16 cellular contexts compared by ENCODE assay signal in the genomic region with DNA sequence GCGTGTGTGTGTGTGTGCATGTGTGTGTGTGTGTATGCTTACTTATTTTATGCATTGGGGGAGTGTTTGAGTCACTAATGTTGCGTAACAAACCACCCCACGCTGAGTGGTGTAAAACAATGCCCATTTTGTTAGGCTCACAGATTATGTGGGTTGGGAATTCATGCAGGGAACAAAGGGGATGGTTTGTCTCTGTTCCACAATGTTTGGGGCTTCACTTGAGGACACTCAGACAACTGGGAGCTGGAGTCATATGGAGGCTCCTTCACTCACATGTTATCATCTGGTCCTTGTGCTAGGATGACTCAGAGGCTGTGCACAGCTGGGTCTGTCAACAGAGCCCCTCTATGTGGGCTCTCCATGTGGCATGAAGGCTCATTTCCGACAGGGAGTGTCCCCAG. TPM values are rescaled to one million over a fixed set of nuclear protein-coding genes. Genes with fewer than 3 reads are reported as not detected.
DNase-seq lines count a peak whose midpoint lies in the region; ATAC-seq and TF ChIP-seq lines count a peak whose summit lies in the region.
"Had no signal": no experiment of that assay in that cellular context is flagged by ENCODE, and none has a peak within 500 bp of the region (broad histone marks: within the 10 kb centered on the region; RNA-seq: fewer than 3 reads in every experiment).

No MANE protein-coding gene starts in this region.

- no peaks in the 10 kb centered on the region for H3K9me3 ChIP-seq in ectodermal cell (ENCODE audit: control insufficient read depth, low read length)
- H3K9me3 ChIP-seq in tibial nerve = peaks cover 0 to 3% (median 0%) of the 10 kb centered on the region in 4 donors
- H3K9me3 ChIP-seq: adrenal gland, esophagus muscularis mucosa, stomach had no signal

- peaks cover 12% of the 10 kb centered on the region for H3K4me1 ChIP-seq in ectodermal cell (ENCODE audit: control insufficient read depth, insufficient read depth, low read length)
- H3K4me1 ChIP-seq in tibial nerve = peaks cover 0 to 13% (median 6%) of the 10 kb centered on the region in 4 donors
- H3K4me1 ChIP-seq: adrenal gland, esophagus muscularis mucosa, stomach had no signal

- no peak for ATAC-seq in HG03520 (IDR thresholded peaks at IDR 0.05; ENCODE audit: unreplicated experiment)
- ATAC-seq in HG03175 (IDR thresholded peaks at IDR 0.05; ENCODE audit: unreplicated experiment) = no peak
- ATAC-seq in HG02642 (IDR thresholded peaks at IDR 0.05; ENCODE audit: poor library complexity, unreplicated experiment) = no peak
- ATAC-seq: HCT116, SK-N-SH treated with all-trans-retinoic acid at 6 μM for 48 hours had no signal

- no peaks in the 10 kb centered on the region for H3K36me3 ChIP-seq in ectodermal cell (ENCODE audit: control insufficient read depth, insufficient read depth, low read length)
- H3K36me3 ChIP-seq in tibial nerve = no peaks in the 10 kb centered on the region
- H3K36me3 ChIP-seq: adrenal gland, esophagus muscularis mucosa, stomach had no signal

- WGBS in ectodermal cell, 2 experiments = 66 to 74% methylated on average over 4 of the region's 4 CpGs
- WGBS in tibial nerve, 2 donors = 29 to 36% methylated on average over 4 of the region's 4 CpGs

- no peak overlapping the region for H3K4me3 ChIP-seq in ectodermal cell (ENCODE audit: insufficient read depth, low read depth, low read length)
- H3K4me3 ChIP-seq in tibial nerve = peak overlapping the region in 1 of 4 donors; percentile 16
- H3K4me3 ChIP-seq: adrenal gland, esophagus muscularis mucosa, stomach had no signal

- H3K27me3 ChIP-seq in ectodermal cell (ENCODE audit: control insufficient read depth, insufficient read depth, low read length, poor library complexity, severe bottlenecking) (no peaks in the 10 kb centered on the region), tibial nerve (no peaks in the 10 kb centered on the region)
- H3K27me3 ChIP-seq: stomach had no signal

- peak; percentile 41 to 98 for TF ChIP-seq EP300 in tibial nerve (IDR thresholded peaks at IDR 0.05)

- TF ChIP-seq POLR2A in tibial nerve (IDR thresholded peaks at IDR 0.05) = no peak

- DNase-seq in NCI-H2171 treated with DMSO at 0.1 percent for 48 hours (lab: John Stamatoyannopoulos, UW) (peak; percentile 38), NCI-H2171 (lab: John Stamatoyannopoulos, UW) (no peak), kidney tubule cell (ENCODE audit: low spot score) (peak; percentile 76), tibial nerve (ENCODE audit: low spot score in 2 of 2) (peak; percentile 47 to 56)
- DNase-seq: activated CD8-positive, alpha-beta memory T cell treated with anti-CD3 and anti-CD28 coated beads for 24 hours; adrenal gland; CD4-positive, CD25-positive, alpha-beta regulatory T cell; NCI-H1417 treated with DMSO at 0.1 percent for 48 hours; stomach had no signal

- TF ChIP-seq CTCF in tibial nerve (IDR thresholded peaks at IDR 0.05) = peak in 1 of 5 experiments; percentile 16

- H3K27ac ChIP-seq in ectodermal cell (ENCODE audit: insufficient read depth, low read depth, low read length, poor library complexity, severe bottlenecking) (peak overlapping the region; percentile 28), tibial nerve (peak overlapping the region; percentile 43 to 91 (median 75))
- H3K27ac ChIP-seq: adrenal gland, esophagus muscularis mucosa, stomach had no signal

RNA-seq across cellular contexts. Expression of a gene that starts 51.3 kb away (rescaled TPM):
- 32.7 TPM for polyA plus RNA-seq in ectodermal cell (2013, experiment 1 of 4)
- polyA plus RNA-seq in ectodermal cell (2013, experiment 2 of 4) = 33.8 TPM
- polyA plus RNA-seq in ectodermal cell (2013, experiment 3 of 4) = 25.0 TPM
- 28.8 TPM for polyA plus RNA-seq in ectodermal cell (2013, experiment 4 of 4)
- total RNA-seq in tibial nerve = 10 to 100 TPM; 24.9 to 51.0 (median 32.7) TPM
- total RNA-seq: CD4-positive, CD25-positive, alpha-beta regulatory T cell had no signal
- polyA plus RNA-seq: CD4-positive, CD25-positive, alpha-beta regulatory T cell had no signal
